24 cellular contexts compared by ENCODE assay signal in the genomic region with DNA sequence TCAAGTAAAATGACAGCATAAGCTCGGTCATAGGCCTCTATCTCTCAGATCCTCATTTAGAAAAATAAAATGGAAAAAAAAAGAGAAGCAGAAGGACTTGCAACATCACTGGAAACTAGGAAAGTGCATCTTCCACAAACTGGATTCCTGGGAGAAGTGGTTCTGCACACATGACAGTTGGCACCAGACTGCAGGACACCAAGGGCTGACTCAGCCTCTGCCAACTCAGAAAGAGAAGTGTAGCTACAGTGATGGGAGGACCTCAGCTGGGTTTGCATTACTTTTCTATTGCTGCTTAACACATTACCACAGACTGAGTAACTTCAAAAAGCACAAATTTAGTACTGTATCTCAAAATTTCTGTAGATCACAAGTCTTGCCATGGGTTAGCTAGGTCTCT.
"Had no signal": no experiment of that assay in that cellular context is flagged by ENCODE, and none has a peak within 500 bp of the region (broad histone marks: within the 10 kb centered on the region; RNA-seq: fewer than 3 reads in every experiment).

No MANE protein-coding gene starts in this region.

- H3K27ac ChIP-seq: body of pancreas, colonic mucosa, gastrocnemius medialis, hepatocyte, parathyroid adenoma, right atrium auricular region, tibial artery had no signal

- DNase-seq: activated CD4-positive, alpha-beta T cell treated with anti-CD3 and anti-CD28 coated beads for 36 hours; activated CD4-positive, CD25-positive, alpha-beta regulatory T cell; activated naive CD4-positive, alpha-beta T cell treated with Interleukin-2 at 50 U/mL for 16 hours; activated T-cell treated with anti-CD3 and anti-CD28 coated beads for 4 hours; activated T-cell treated with anti-CD3 and anti-CD28 coated beads, Interleukin-2, amount 50 U/mL, for 72 hours; aorta; body of pancreas; colonic mucosa; effector memory CD8-positive, alpha-beta T cell; gastrocnemius medialis; left colon; midbrain; naive thymus-derived CD8-positive, alpha-beta T cell; nucleus accumbens; stimulated activated CD4-positive, alpha-beta T cell treated with anti-CD3 and anti-CD28 coated beads, Interleukin-1b, Interleukin-23, amount 100 ng/mL, for 48 hours; stimulated activated CD4-positive, alpha-beta T cell treated with anti-CD3 and anti-CD28 coated beads, Interleukin-4, amount 100 ng/mL, for 4 hours; stimulated activated CD8-positive, alpha-beta memory T cell treated with anti-CD3 and anti-CD28 coated beads, Interleukin-4, amount 100 ng/mL, for 48 hours; stimulated activated naive CD8-positive, alpha-beta T cell treated with anti-CD3 and anti-CD28 coated beads, Interleukin-15, amount 100 ng/mL, for 72 hours; SW 1271; T-helper 9 cell; tibial artery had no signal
